ENCODE assay signal across 15 cellular contexts in the genomic region with DNA sequence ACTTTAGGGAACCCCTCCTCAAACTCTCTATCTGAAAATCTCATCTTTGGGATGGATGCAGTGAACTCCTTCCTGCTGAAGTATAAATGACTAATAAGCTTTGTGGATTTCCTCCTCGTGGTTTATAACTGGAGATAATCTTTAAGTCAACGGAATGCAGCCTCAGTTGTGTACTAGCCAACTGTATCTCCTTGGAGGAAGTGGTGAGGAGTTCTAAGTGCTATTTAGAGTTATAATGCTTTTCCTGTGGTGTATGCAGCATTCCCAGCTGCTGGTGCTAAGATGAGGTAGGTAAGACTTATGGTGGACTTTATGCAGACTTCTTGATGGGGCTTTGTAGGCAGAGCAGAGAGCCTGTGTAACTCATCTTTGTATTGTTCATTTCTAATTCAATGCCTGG.
DNase-seq lines count a peak whose midpoint lies in the region; ATAC-seq, FAIRE-seq and TF ChIP-seq lines count a peak whose summit lies in the region.
"Had no signal": no experiment of that assay in that cellular context is flagged by ENCODE, and none has a peak within 500 bp of the region (broad histone marks: within the 10 kb centered on the region; RNA-seq: fewer than 3 reads in every experiment).

No MANE protein-coding gene starts in this region.

- WGBS in pancreas, 2 donors, result 61 to 66% methylated on average over 2 of the region's 2 CpGs
- WGBS in neuronal stem cell (ENCODE audit: extremely low coverage in 2 of 2, insufficient read length in 2 of 2, insufficient replicate concordance in 1 of 2), 2 donors, result no CpG with 5 or more reads among the region's 2 CpGs

- H2AK5ac ChIP-seq in neuronal stem cell (ENCODE audit: low read depth, low read length), result no peak overlapping the region

- H3K4me2 ChIP-seq in neuronal stem cell (ENCODE audit: insufficient read depth, low read length, poor library complexity, severe bottlenecking), result no peak overlapping the region

- H4K8ac ChIP-seq in neuronal stem cell (ENCODE audit: low read depth, low read length), result no peak overlapping the region

- no peak overlapping the region for H2BK120ac ChIP-seq in neuronal stem cell (ENCODE audit: low read depth, low read length)

- H3K9ac ChIP-seq in neuronal stem cell (ENCODE audit: low read depth, low read length, poor library complexity), result no peak overlapping the region

- H3K79me1 ChIP-seq in neuronal stem cell (ENCODE audit: low read depth, low read length), result no peaks in the 10 kb centered on the region

- H3K18ac ChIP-seq in neuronal stem cell (ENCODE audit: low read length), result no peak overlapping the region

- H3K4ac ChIP-seq in neuronal stem cell (ENCODE audit: low read length), result no peak overlapping the region

- no peak overlapping the region for H4K91ac ChIP-seq in neuronal stem cell (ENCODE audit: low read depth, low read length, poor library complexity)

- H3K4me3 ChIP-seq in pancreas (no peak overlapping the region), neuronal stem cell (ENCODE audit: low read length in 2 of 2) (no peak overlapping the region)
- no peak overlapping the region for H3K4me3 ChIP-seq in effector memory CD4-positive, alpha-beta T cell (ENCODE audit: insufficient read depth, low read depth, low read length, poor library complexity, severe bottlenecking)
- H3K4me3 ChIP-seq: ascending aorta, left lung, Peyer's patch had no signal

- no peak overlapping the region for H2BK12ac ChIP-seq in neuronal stem cell (ENCODE audit: low read length)

- no peak overlapping the region for H2AFZ ChIP-seq in neuronal stem cell (ENCODE audit: low read length)

- no peak overlapping the region for H3K14ac ChIP-seq in neuronal stem cell (ENCODE audit: low read length)

- H3K27ac ChIP-seq in pancreas (no peak overlapping the region), neuronal stem cell (replicated peaks; ENCODE audit: low read length) (no peak overlapping the region)
- H3K27ac ChIP-seq in effector memory CD4-positive, alpha-beta T cell (ENCODE audit: insufficient read depth, low read length, poor library complexity, severe bottlenecking), result no peak overlapping the region
- H3K27ac ChIP-seq: ascending aorta, left lung, Peyer's patch had no signal

- no peaks in the 10 kb centered on the region for H3K9me3 ChIP-seq in pancreas
- H3K9me3 ChIP-seq in effector memory CD4-positive, alpha-beta T cell (ENCODE audit: control insufficient read depth, low read length), result no peaks in the 10 kb centered on the region
- H3K9me3 ChIP-seq in neuronal stem cell (replicated peaks in 1 of 2; ENCODE audit: control insufficient read depth in 2 of 2, insufficient read depth in 1 of 2, low read depth in 1 of 2, low read length in 2 of 2), result no peaks in the 10 kb centered on the region
- H3K9me3 ChIP-seq: ascending aorta, left lung, Peyer's patch had no signal

- DNase-seq in NCI-H82 (lab: John Stamatoyannopoulos, UW) (peak; percentile 9), NCI-H82 treated with DMSO at 0.1 percent for 48 hours (lab: John Stamatoyannopoulos, UW; ENCODE audit: unreplicated experiment) (no peak), LoVo (ENCODE audit: low spot score) (peak; percentile 6), astrocyte of the hippocampus (ENCODE audit: low read depth, low spot score) (peak; percentile 21), pancreas (no peak), G401 (ENCODE audit: low spot score) (no peak), neuronal stem cell (ENCODE audit: low spot score) (no peak)
- no peak for DNase-seq in effector memory CD4-positive, alpha-beta T cell
- DNase-seq: 8988T, activated gamma-delta T cell treated with Interleukin-2 at 50 U/mL for 16 hours, left lung, naive B cell, NCI-H1436 treated with DMSO at 0.1 percent for 48 hours, Peyer's patch had no signal

- FAIRE-seq in pancreas (lab: Jason Lieb, UNC), result no peak

- no peak for ATAC-seq in pancreas
- ATAC-seq: left lung had no signal

- H2BK5ac ChIP-seq in neuronal stem cell (ENCODE audit: low read length), result no peak overlapping the region

- no peak overlapping the region for H3K23ac ChIP-seq in neuronal stem cell (ENCODE audit: low read depth, low read length, poor library complexity)

- H3K36me3 ChIP-seq in pancreas (no peaks in the 10 kb centered on the region), neuronal stem cell (replicated peaks in 1 of 2; ENCODE audit: control insufficient read depth in 2 of 2, insufficient read depth in 2 of 2, low read length in 2 of 2) (no peaks in the 10 kb centered on the region)
- no peaks in the 10 kb centered on the region for H3K36me3 ChIP-seq in effector memory CD4-positive, alpha-beta T cell (ENCODE audit: control insufficient read depth, insufficient read depth, low read length)
- H3K36me3 ChIP-seq: ascending aorta, left lung, Peyer's patch had no signal

- intact Hi-C loops in pancreas (cut with DNase I), result no loop called here

- peaks cover 0 to 6% (median 0%) of the 10 kb centered on the region in 3 donors for H3K4me1 ChIP-seq in pancreas
- no peaks in the 10 kb centered on the region for H3K4me1 ChIP-seq in effector memory CD4-positive, alpha-beta T cell (ENCODE audit: control insufficient read depth, insufficient read depth, low read length, poor library complexity, severe bottlenecking)
- H3K4me1 ChIP-seq in neuronal stem cell (ENCODE audit: control insufficient read depth in 2 of 2, insufficient read depth in 1 of 2, low read depth in 1 of 2, low read length in 2 of 2), result peaks cover 0 to 3% of the 10 kb centered on the region in 2 donors
- H3K4me1 ChIP-seq: ascending aorta, left lung, Peyer's patch had no signal

- in situ Hi-C loops in G401 (cut with HindIII; ENCODE audit: low sequenced_read_pairs), result no loop called here

- H3K27me3 ChIP-seq in pancreas (no peaks in the 10 kb centered on the region), neuronal stem cell (ENCODE audit: control insufficient read depth in 3 of 3, insufficient read depth in 3 of 3, low read depth in 1 of 3, low read length in 3 of 3) (peaks cover 0 to 46% (median 0%) of the 10 kb centered on the region in 3 experiments)
- H3K27me3 ChIP-seq in effector memory CD4-positive, alpha-beta T cell (replicated peaks; ENCODE audit: control insufficient read depth, insufficient read depth, low read length, poor library complexity, severe bottlenecking), result no peaks in the 10 kb centered on the region
- H3K27me3 ChIP-seq: ascending aorta, left lung, Peyer's patch had no signal

- no peak overlapping the region for H2BK15ac ChIP-seq in neuronal stem cell (ENCODE audit: low read length)

- TF ChIP-seq CTCF in pancreas (IDR thresholded peaks at IDR 0.05), result no peak

Comparison
In these comparisons a context has a peak if more than half of its experiments do, and no peak if none do; other contexts are left out.
1. DNase-seq: peak in NCI-H82 (single experiment), LoVo (single experiment) and astrocyte of the hippocampus (single experiment); none in NCI-H82 treated with DMSO at 0.1 percent for 48 hours (single experiment), pancreas (0 of 6), effector memory CD4-positive, alpha-beta T cell (0 of 3), G401 (single experiment) and neuronal stem cell (single experiment).